ENCODE assay signal across 11 cellular contexts in the genomic region with DNA sequence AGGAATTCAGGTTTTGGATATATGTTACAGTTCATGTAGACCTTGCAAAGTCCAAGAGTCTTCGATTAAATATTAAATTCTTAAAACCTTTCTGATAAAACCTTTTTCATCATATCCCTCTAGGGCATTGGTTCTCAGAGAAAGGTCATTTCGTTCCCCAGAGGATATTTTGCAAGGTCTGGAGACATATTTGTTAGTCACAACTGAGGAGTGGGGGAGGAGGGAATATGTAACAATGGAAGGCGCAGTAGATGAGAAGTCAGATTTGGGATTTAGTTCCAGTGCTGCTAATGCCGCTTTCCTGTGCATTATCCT. TPM values are rescaled to one million over a fixed set of nuclear protein-coding genes. Genes with fewer than 3 reads are reported as not detected.
DNase-seq lines count a peak whose midpoint lies in the region; ATAC-seq and TF ChIP-seq lines count a peak whose summit lies in the region.
"Had no signal": no experiment of that assay in that cellular context is flagged by ENCODE, and none has a peak within 500 bp of the region (broad histone marks: within the 10 kb centered on the region; RNA-seq: fewer than 3 reads in every experiment).

No MANE protein-coding gene starts in this region.

- H3K36me3 Mint-ChIP-seq in stimulated activated naive B cell treated with anti-CD40 and anti-IgM and Interleukin-4, amounts not matched to agents 10 μg/mL and 1 μg/mL and 100 μg/mL, for 72 hours: no peaks in the 10 kb centered on the region

- no peak for ATAC-seq in RWPE2 (ENCODE audit: low read depth)
- ATAC-seq in stimulated activated naive B cell treated with anti-CD40 and anti-IgM and Interleukin-4, amounts not matched to agents 10 μg/mL and 1 μg/mL and 100 μg/mL, for 72 hours (replicated peaks): no peak

- DNase-seq in COLO829 (ENCODE audit: low spot score) (peak; percentile 74), RWPE2 (ENCODE audit: low spot score) (no peak), DMS153 (lab: John Stamatoyannopoulos, UW) (no peak)
- DNase-seq in stimulated activated naive CD4-positive, alpha-beta T cell (lab: John Stamatoyannopoulos, UW): no peak
- no peak for DNase-seq in activated CD4-positive, CD25-positive, alpha-beta regulatory T cell (lab: John Stamatoyannopoulos, UW)
- DNase-seq in stimulated activated naive B cell treated with anti-CD40 and anti-IgM and Interleukin-4, amounts not matched to agents 10 μg/mL and 1 μg/mL and 100 μg/mL, for 72 hours: no peak
- DNase-seq: cortex of kidney had no signal

- no peak overlapping the region for H3K4me3 Mint-ChIP-seq in stimulated activated naive B cell treated with anti-CD40 and anti-IgM and Interleukin-4, amounts not matched to agents 10 μg/mL and 1 μg/mL and 100 μg/mL, for 72 hours

- H3K27me3 ChIP-seq in RWPE2 (ENCODE audit: insufficient read depth, poor library complexity, severe bottlenecking) (no peaks in the 10 kb centered on the region), esophagus (ENCODE audit: control insufficient read depth in 1 of 2, insufficient read depth in 2 of 2, low read length in 2 of 2) (no peaks in the 10 kb centered on the region), parathyroid adenoma (ENCODE audit: control insufficient read depth, insufficient read depth, low read length) (no peaks in the 10 kb centered on the region)

- no peaks in the 10 kb centered on the region for H3K36me3 ChIP-seq in RWPE2 (ENCODE audit: low read depth)
- H3K36me3 ChIP-seq in esophagus (ENCODE audit: control insufficient read depth in 2 of 2, insufficient read depth in 2 of 2, low read length in 1 of 2): no peaks in the 10 kb centered on the region
- no peaks in the 10 kb centered on the region for H3K36me3 ChIP-seq in parathyroid adenoma (ENCODE audit: control insufficient read depth, insufficient read depth, low read length)

- H3K9me3 ChIP-seq in RWPE2 (ENCODE audit: severe bottlenecking): no peaks in the 10 kb centered on the region
- H3K9me3 ChIP-seq in esophagus (ENCODE audit: control insufficient read depth in 2 of 2, insufficient read depth in 1 of 2, low read depth in 1 of 2, low read length in 1 of 2): no peaks in the 10 kb centered on the region
- H3K9me3 ChIP-seq in parathyroid adenoma (ENCODE audit: control insufficient read depth, low read length): no peaks in the 10 kb centered on the region
- H3K9me3 ChIP-seq: Caco-2 had no signal

- H3K9me3 Mint-ChIP-seq in stimulated activated naive B cell treated with anti-CD40 and anti-IgM and Interleukin-4, amounts not matched to agents 10 μg/mL and 1 μg/mL and 100 μg/mL, for 72 hours: no peaks in the 10 kb centered on the region

- no peak overlapping the region for H3K27ac Mint-ChIP-seq in stimulated activated naive B cell treated with anti-CD40 and anti-IgM and Interleukin-4, amounts not matched to agents 10 μg/mL and 1 μg/mL and 100 μg/mL, for 72 hours

- H3K27ac ChIP-seq in RWPE2 (ENCODE audit: poor library complexity, severe bottlenecking): peak overlapping the region; percentile 82
- peak overlapping the region; percentile 93 to 95 for H3K27ac ChIP-seq in esophagus (ENCODE audit: low read depth in 2 of 2, low read length in 1 of 2)
- peak overlapping the region; percentile 97 for H3K27ac ChIP-seq in parathyroid adenoma

- peaks cover 0 to 11% of the 10 kb centered on the region in 2 donors for H3K27me3 Mint-ChIP-seq in stimulated activated naive B cell treated with anti-CD40 and anti-IgM and Interleukin-4, amounts not matched to agents 10 μg/mL and 1 μg/mL and 100 μg/mL, for 72 hours

- H3K9ac ChIP-seq in parathyroid adenoma: no peak overlapping the region

- H3K4me2 ChIP-seq in parathyroid adenoma (ENCODE audit: low read length): peak overlapping the region; percentile 66

- 41 to 56% methylated on average over 4 of the region's 4 CpGs for WGBS in esophagus, 2 donors

- H2AFZ ChIP-seq in parathyroid adenoma: peak overlapping the region; percentile 80

- TF ChIP-seq CTCF in RWPE2 (IDR thresholded peaks at IDR 0.05; ENCODE audit: poor library complexity, severe bottlenecking): no peak
- TF ChIP-seq CTCF in parathyroid adenoma (IDR thresholded peaks at IDR 0.05): no peak

- H3K4me1 ChIP-seq in RWPE2 (ENCODE audit: insufficient read depth, poor library complexity, severe bottlenecking) (peaks cover 36% of the 10 kb centered on the region), esophagus (ENCODE audit: control insufficient read depth in 2 of 2, insufficient read depth in 2 of 2, low read length in 1 of 2) (peaks cover 9 to 16% of the 10 kb centered on the region in 2 donors), parathyroid adenoma (peaks cover 55% of the 10 kb centered on the region)

- peaks cover 12% of the 10 kb centered on the region for H3K79me2 ChIP-seq in parathyroid adenoma

- peaks cover 26 to 35% of the 10 kb centered on the region in 2 donors for H3K4me1 Mint-ChIP-seq in stimulated activated naive B cell treated with anti-CD40 and anti-IgM and Interleukin-4, amounts not matched to agents 10 μg/mL and 1 μg/mL and 100 μg/mL, for 72 hours

- no peak overlapping the region for H3K4me3 ChIP-seq in RWPE2 (ENCODE audit: severe bottlenecking)
- no peak overlapping the region for H3K4me3 ChIP-seq in esophagus (ENCODE audit: low read depth in 1 of 2, low read length in 2 of 2)
- no peak overlapping the region for H3K4me3 ChIP-seq in parathyroid adenoma (ENCODE audit: low read depth, low read length)

RNA-seq across cellular contexts. Expression of a gene that starts 5.3 kb away (rescaled TPM):
- polyA plus RNA-seq in esophagus: 1 to 10 TPM; 1.6 to 1.8 TPM

RNA-seq across cellular contexts. Expression of a gene that starts 7.7 kb away (rescaled TPM):
- 10 to 100 TPM; 39.9 to 42.2 TPM for polyA plus RNA-seq in esophagus

RNA-seq across cellular contexts. Expression of a gene that starts 36.0 kb away (rescaled TPM):
- 1 to 10 TPM; 1.8 to 3.0 TPM for polyA plus RNA-seq in esophagus

RNA-seq across cellular contexts. Expression of a gene that starts 48.5 kb away (rescaled TPM):
- polyA plus RNA-seq in esophagus: not detected
- polyA plus RNA-seq: urinary bladder had no signal

RNA-seq across cellular contexts. Expression of a gene that starts 49.7 kb away (rescaled TPM):
- polyA plus RNA-seq in esophagus: not detected
- polyA plus RNA-seq: urinary bladder had no signal
